10 cellular contexts compared by ENCODE assay signal in genomic region chr18:12837747-12838146, GRCh38. TPM values are rescaled to one million over a fixed set of nuclear protein-coding genes. Genes with fewer than 3 reads are reported as not detected.
DNase-seq lines count a peak whose midpoint lies in the region; ATAC-seq, FAIRE-seq and TF ChIP-seq lines count a peak whose summit lies in the region.
"Had no signal": no experiment of that assay in that cellular context is flagged by ENCODE, and none has a peak within 500 bp of the region (broad histone marks: within the 10 kb centered on the region; RNA-seq: fewer than 3 reads in every experiment).

No MANE protein-coding gene starts in this region.

- RAD21 ChIA-PET in GM12878 (lab: Charles Lee; ENCODE audit: unreplicated experiment) = interaction anchor here (1.0 to 1.5 kb wide), 4 partner anchors 25 to 49 kb away, joined by 3 to 15 read pairs (median 5); no protein-coding TSS in a partner anchor

- H3K27me3 ChIP-seq in CD4-positive, CD25-positive, alpha-beta regulatory T cell (ENCODE audit: control insufficient read depth, insufficient read depth, low read length) = no peaks in the 10 kb centered on the region
- H3K27me3 ChIP-seq in Loucy (ENCODE audit: insufficient read depth, low read length, poor library complexity, severe bottlenecking) (no peaks in the 10 kb centered on the region), GM12878 (replicated peaks in 1 of 2; ENCODE audit: control insufficient read depth in 2 of 2, insufficient read depth in 2 of 2, low read length in 1 of 2) (no peaks in the 10 kb centered on the region), mucosa of rectum (ENCODE audit: control insufficient read depth in 2 of 2, insufficient read depth in 2 of 2, low read length in 2 of 2) (no peaks in the 10 kb centered on the region)
- H3K27me3 ChIP-seq: cardiac muscle cell had no signal

- H3K9ac ChIP-seq in Loucy (ENCODE audit: low read depth, low read length, poor library complexity, severe bottlenecking) (peak overlapping the region; percentile 46), GM12878 (ENCODE audit: control insufficient read depth, insufficient read depth, low read length) (peak overlapping the region; percentile 68), mucosa of rectum (ENCODE audit: low read depth in 1 of 2, low read length in 2 of 2) (peak overlapping the region in 1 of 2 donors; percentile 55)

- H4K20me1 ChIP-seq in Loucy (ENCODE audit: insufficient read depth, low read length, poor library complexity, severe bottlenecking) (no peaks in the 10 kb centered on the region), GM12878 (ENCODE audit: control insufficient read depth, insufficient read depth) (no peaks in the 10 kb centered on the region)

- POLR2A ChIA-PET in GM12878 (lab: Charles Lee) = interaction anchor here (1.5 kb wide), 2 partner anchors 45 to 48 kb away, joined by 5 to 6 read pairs; no protein-coding TSS in a partner anchor

- peak overlapping the region; percentile 32 to 90 (median 87) for H3K27ac Mint-ChIP-seq in CD4-positive, CD25-positive, alpha-beta regulatory T cell

- TF ChIP-seq RAD21 in GM12878 (IDR thresholded peaks at IDR 0.05; ENCODE audit: insufficient read depth, low read depth, low read length) = no peak

- no peaks in the 10 kb centered on the region for H3K9me2 ChIP-seq in Loucy (replicated peaks; ENCODE audit: low read depth, low read length)

- no peak for TF ChIP-seq POLR2A in GM12878 (IDR thresholded peaks at IDR 0.05; ENCODE audit: low read depth, low read length)

- peaks cover 32% of the 10 kb centered on the region for H3K36me3 Mint-ChIP-seq in CD4-positive, CD25-positive, alpha-beta regulatory T cell

- H3F3A ChIP-seq in Loucy (ENCODE audit: low read depth) = 0 out of 2 replicates have a peak, but pooled peaks cover 7% of the 10 kb centered on the region

- peak overlapping the region; percentile 65 for H3K4me3 ChIP-seq in CD4-positive, CD25-positive, alpha-beta regulatory T cell (ENCODE audit: low read depth, low read length)
- H3K4me3 ChIP-seq in Loucy (ENCODE audit: low read length, poor library complexity, severe bottlenecking) = no peak overlapping the region
- H3K4me3 ChIP-seq in GM12878 = peak overlapping the region; percentile 62; the same call in 1 of the 2 replicates
- no peak overlapping the region for H3K4me3 ChIP-seq in mucosa of rectum (ENCODE audit: low read length in 2 of 2)
- H3K4me3 ChIP-seq: cardiac muscle cell had no signal

- peaks cover 22% of the 10 kb centered on the region for H3K36me3 ChIP-seq in CD4-positive, CD25-positive, alpha-beta regulatory T cell (ENCODE audit: control insufficient read depth, insufficient read depth, low read length)
- H3K36me3 ChIP-seq in Loucy (ENCODE audit: insufficient read depth, low read length) (peaks cover 23% of the 10 kb centered on the region; the same call in 1 of the 2 replicates), GM12878 (ENCODE audit: control insufficient read depth in 2 of 2, insufficient read depth in 2 of 2, low read length in 1 of 2) (peaks cover 4 to 13% of the 10 kb centered on the region in 2 experiments), mucosa of rectum (ENCODE audit: control insufficient read depth in 2 of 2, insufficient read depth in 2 of 2, low read length in 2 of 2) (peaks cover 4 to 8% of the 10 kb centered on the region in 2 donors)

- intact Hi-C loops in GM12878 (cut with micrococcal nuclease; ENCODE audit: unreplicated experiment) = loop anchor here (2.0 to 5.0 kb wide), 2 partner anchors 35 to 110 kb away; partner anchors contain the start of gene SEH1L

- H3K9me3 ChIP-seq in CD4-positive, CD25-positive, alpha-beta regulatory T cell (ENCODE audit: control insufficient read depth in 2 of 2, low read length in 2 of 2) = no peaks in the 10 kb centered on the region
- H3K9me3 ChIP-seq in Loucy (ENCODE audit: insufficient read depth, low read depth, low read length) = no peaks in the 10 kb centered on the region
- no peaks in the 10 kb centered on the region for H3K9me3 ChIP-seq in GM12878 (replicated peaks; ENCODE audit: control insufficient read depth, insufficient read depth, low read length)
- H3K9me3 ChIP-seq in mucosa of rectum (ENCODE audit: control insufficient read depth in 2 of 2, low read length in 2 of 2) = no peaks in the 10 kb centered on the region

- no peak for ATAC-seq in CD4-positive, CD25-positive, alpha-beta regulatory T cell (ENCODE audit: low read depth in 2 of 2)
- ATAC-seq in GM12878 (no peak), GM18520 (IDR thresholded peaks at IDR 0.05; ENCODE audit: unreplicated experiment) (no peak), GM18907 (IDR thresholded peaks at IDR 0.05; ENCODE audit: unreplicated experiment) (no peak)

- no TSS peak for BruUV-seq in GM12878 (replicated peaks; lab: Mats Ljungman, UMichigan)

- peak overlapping the region; percentile 31 to 82 (median 58) for H3K4me3 Mint-ChIP-seq in CD4-positive, CD25-positive, alpha-beta regulatory T cell

- TF ChIP-seq CTCF in Loucy (conservative IDR thresholded peaks at IDR 0.05; ENCODE audit: low read length) = no peak
- no peak for TF ChIP-seq CTCF in GM12878 (IDR thresholded peaks at IDR 0.05 in 2 of 3, conservative IDR thresholded peaks at IDR 0.05 in 1 of 3; ENCODE audit: control insufficient read depth in 2 of 3, extremely low read depth in 1 of 3, insufficient read depth in 1 of 3, low read depth in 3 of 3, low read length in 3 of 3)

- peak in 1 of 3 donors; percentile 17 for DNase-seq in CD4-positive, CD25-positive, alpha-beta regulatory T cell
- DNase-seq in GM12878 (ENCODE audit: low read depth, low spot score) (no peak), hypothalamus (lab: John Stamatoyannopoulos, UW) (no peak), NCI-H1105 (lab: John Stamatoyannopoulos, UW) (no peak)
- DNase-seq: stimulated activated CD4-positive, alpha-beta T cell treated with anti-CD3 and anti-CD28 coated beads, Interleukin-1b, Interleukin-23, amount 100 ng/mL, for 48 hours had no signal

- no peaks in the 10 kb centered on the region for H3K9me3 Mint-ChIP-seq in CD4-positive, CD25-positive, alpha-beta regulatory T cell

- in situ Hi-C loops in GM12878 (cut with MboI) = no loop called here

- peaks cover 34% of the 10 kb centered on the region for H3K79me2 ChIP-seq in Loucy (ENCODE audit: insufficient read depth, low read length)
- peaks cover 43% of the 10 kb centered on the region for H3K79me2 ChIP-seq in GM12878 (ENCODE audit: control insufficient read depth, insufficient read depth, low read length)

- FAIRE-seq in GM12878 (lab: Jason Lieb, UNC) = no peak

- no peak for TF ChIP-seq EP300 in GM12878 (IDR thresholded peaks at IDR 0.05; ENCODE audit: borderline replicate concordance in 1 of 2, control insufficient read depth in 1 of 2, low read depth in 2 of 2, low read length in 2 of 2)

- SMC1A ChIA-PET in GM12878 (lab: Charles Lee; ENCODE audit: uncharacterized antibody, unreplicated experiment) = interaction anchor here (0.6 to 1.5 kb wide), 4 partner anchors 43 to 53 kb away, joined by 3 to 18 read pairs (median 6); no protein-coding TSS in a partner anchor

- H2AFZ ChIP-seq in Loucy (ENCODE audit: low read length) (no peak overlapping the region), GM12878 (ENCODE audit: control insufficient read depth, low read depth, low read length) (no peak overlapping the region)

- peaks cover 49% of the 10 kb centered on the region for H3K4me1 ChIP-seq in CD4-positive, CD25-positive, alpha-beta regulatory T cell (ENCODE audit: control insufficient read depth, insufficient read depth, low read length, poor library complexity, severe bottlenecking)
- H3K4me1 ChIP-seq in Loucy (ENCODE audit: insufficient read depth, low read length, poor library complexity, severe bottlenecking) = peaks cover 29% of the 10 kb centered on the region
- peaks cover 31% of the 10 kb centered on the region for H3K4me1 ChIP-seq in GM12878 (ENCODE audit: control insufficient read depth, insufficient read depth, low read length)
- peaks cover 17 to 24% of the 10 kb centered on the region in 2 donors for H3K4me1 ChIP-seq in mucosa of rectum (ENCODE audit: control insufficient read depth in 2 of 2, insufficient read depth in 2 of 2, low read length in 2 of 2)

- peak overlapping the region; percentile 64 for H3K4me2 ChIP-seq in Loucy (ENCODE audit: low read depth, low read length, poor library complexity, severe bottlenecking)
- H3K4me2 ChIP-seq in GM12878 (ENCODE audit: control insufficient read depth, insufficient read depth) = peak overlapping the region; percentile 91

- CTCF ChIA-PET in GM12878 (lab: Yijun Ruan, JAX) = no interaction called here

- peaks cover 38 to 65% (median 54%) of the 10 kb centered on the region in 4 donors for H3K4me1 Mint-ChIP-seq in CD4-positive, CD25-positive, alpha-beta regulatory T cell

- H3K27me3 Mint-ChIP-seq in CD4-positive, CD25-positive, alpha-beta regulatory T cell = peaks cover 4% of the 10 kb centered on the region

- peak overlapping the region; percentile 83 for H3K27ac ChIP-seq in CD4-positive, CD25-positive, alpha-beta regulatory T cell (ENCODE audit: insufficient read depth, low read length, poor library complexity, severe bottlenecking)
- H3K27ac ChIP-seq in GM12878 (ENCODE audit: control insufficient read depth, insufficient read depth) (peak overlapping the region; percentile 95), mucosa of rectum (ENCODE audit: low read depth in 2 of 2, low read length in 2 of 2) (peak overlapping the region; percentile 86 to 87)
- H3K27ac ChIP-seq: cardiac muscle cell had no signal

TF ChIP-seq in GM12878, 131 proteins besides CTCF, POLR2A, EP300 and RAD21 (continues in another document):
- no peak for TF ChIP-seq RCOR1 (conservative IDR thresholded peaks at IDR 0.05; ENCODE audit: low read depth, low read length)
- TF ChIP-seq RFX5 (IDR thresholded peaks at IDR 0.05; ENCODE audit: low read depth, low read length) = no peak

RNA-seq across cellular contexts. Expression of gene PTPN2, which starts 46.3 kb away (rescaled TPM):
- 80.4 TPM for total RNA-seq in CD4-positive, CD25-positive, alpha-beta regulatory T cell
- polyA plus RNA-seq in CD4-positive, CD25-positive, alpha-beta regulatory T cell = 100 to 1,000 TPM in 1 of 4 donors, 10 to 100 TPM in 3; 62.3 to 110 (median 95.8) TPM
- total RNA-seq in GM12878 (2013; cell fraction: nucleolus; rRNA removed) = 161 and 163 TPM in 2 replicates
- total RNA-seq in GM12878 (2014; rRNA removed) (46.5 and 55.7 TPM in 2 replicates), GM12878 (2014; rRNA removed; fragmentation: Illumina TruSeq; extraction: Trizol) (85.5 and 86.7 TPM in 2 replicates), GM12878 (2021) (48.0 and 53.0 TPM in 2 replicates)
- polyA plus RNA-seq in GM12878 (2011; ENCODE audit: low read depth) = 28.5 TPM
- polyA plus RNA-seq in GM12878 (2011; rRNA removed) (83.0 and 114 TPM in 2 replicates), GM12878 (2014; fragmentation: Illumina TruSeq; extraction: Trizol) (78.3 and 84.3 TPM in 2 replicates), GM12878 (2014; fragmentation: Nextera tagmentation; extraction: Ambion mirVana) (10 to 100 TPM; 54.9 to 57.9 TPM), GM12878 (2014; rRNA removed) (39.4 and 53.5 TPM in 2 replicates), GM12878 (2016; fragmentation: Nextera tagmentation; extraction: Ambion mirVana) (10 to 100 TPM; 71.3 to 80.4 TPM)
- polyA plus RNA-seq in GM12878 (2011; cell fraction: cytosol; rRNA removed) = 27.7 and 31.8 TPM in 2 replicates
- polyA plus RNA-seq in GM12878 (2011; cell fraction: nucleus; rRNA removed) = 67.0 and 73.2 TPM in 2 replicates
- 37.1 and 45.3 TPM in 2 replicates for polyA plus RNA-seq in GM12878 (2012)
- 33.9 and 84.9 TPM in 2 replicates for polyA minus RNA-seq in GM12878 (2011; rRNA and poly(A)+ RNA removed)
- polyA minus RNA-seq in GM12878 (2011; cell fraction: cytosol; rRNA and poly(A)+ RNA removed) = 13.6 and 37.3 TPM in 2 replicates
- polyA minus RNA-seq in GM12878 (2011; cell fraction: nucleus; rRNA and poly(A)+ RNA removed) = 23.6 and 37.5 TPM in 2 replicates

Comparison
In these comparisons a context has a peak if more than half of its experiments do, and no peak if none do; other contexts are left out.
1. H3K4me3 ChIP-seq: peak in CD4-positive, CD25-positive, alpha-beta regulatory T cell (single experiment) and GM12878 (single experiment); none in Loucy (single experiment) and mucosa of rectum (0 of 2).
2. Peak in every context shown above with its lines, with median percentiles within 50 percentile points of each other: H3K27ac ChIP-seq.